Comparison of ENCODE assay signal across 9 cellular contexts in genomic region chr1:172588296-172589291, GRCh38.
A peak's percentile ranks its signal among the peaks of the same experiment; 100 is the strongest.
DNase-seq lines count a peak whose midpoint lies in the region; ATAC-seq, FAIRE-seq and TF ChIP-seq lines count a peak whose summit lies in the region.
"Had no signal": no experiment of that assay in that cellular context is flagged by ENCODE, and none has a peak within 500 bp of the region (broad histone marks: within the 10 kb centered on the region; RNA-seq: fewer than 3 reads in every experiment).

No MANE protein-coding gene starts in this region.

- no peak for FAIRE-seq in urothelium cell line (lab: Jason Lieb, UNC)

- CTCF ChIA-PET in HEK293T (lab: Yijun Ruan, JAX), result no interaction called here

- no peak for ATAC-seq in HG03520 (IDR thresholded peaks at IDR 0.05; ENCODE audit: unreplicated experiment)

- H3K27ac Mint-ChIP-seq in T-helper 2 cell treated with Interferon-gamma antibody and Interleukin-4, amounts not matched to agents 5 μg/mL and 100 μg/mL, for 36 hours, result peak overlapping the region; percentile 45

- no peak overlapping the region for H3K4me3 Mint-ChIP-seq in T-helper 2 cell treated with Interferon-gamma antibody and Interleukin-4, amounts not matched to agents 5 μg/mL and 100 μg/mL, for 36 hours

- peaks cover 14% of the 10 kb centered on the region for H3K4me1 Mint-ChIP-seq in T-helper 2 cell treated with Interferon-gamma antibody and Interleukin-4, amounts not matched to agents 5 μg/mL and 100 μg/mL, for 36 hours (ENCODE audit: low read depth)

- H3K27me3 Mint-ChIP-seq in T-helper 2 cell treated with Interferon-gamma antibody and Interleukin-4, amounts not matched to agents 5 μg/mL and 100 μg/mL, for 36 hours (ENCODE audit: low read depth), result no peaks in the 10 kb centered on the region

- peak; percentile 39 for DNase-seq in stimulated activated CD4-positive, alpha-beta T cell treated with anti-CD3 and anti-CD28 coated beads, Interleukin-15, amount 100 ng/mL, for 24 hours
- no peak for DNase-seq in stimulated activated CD4-positive, alpha-beta T cell treated with anti-CD3 and anti-CD28 coated beads, Interleukin-4, amount 100 ng/mL, for 1 hour
- DNase-seq in T-helper 2 cell treated with Interferon-gamma antibody and Interleukin-4, amounts not matched to agents 5 μg/mL and 100 μg/mL, for 36 hours (ENCODE audit: low spot score), result peak; percentile 34
- DNase-seq in fibroblast of peridontal ligament (ENCODE audit: extremely low read depth) (peak; percentile 79), urothelium cell line (ENCODE audit: low spot score) (peak; percentile 62), NCI-H2227 (lab: John Stamatoyannopoulos, UW; ENCODE audit: unreplicated experiment) (no peak), HEK293T (ENCODE audit: extremely low spot score) (no peak)
- DNase-seq: left cardiac atrium had no signal

- H3K9me3 Mint-ChIP-seq in T-helper 2 cell treated with Interferon-gamma antibody and Interleukin-4, amounts not matched to agents 5 μg/mL and 100 μg/mL, for 36 hours, result peaks cover 4% of the 10 kb centered on the region

- POLR2A ChIA-PET in HEK293T (lab: Yijun Ruan, JAX), result no interaction called here

- peaks cover 49% of the 10 kb centered on the region for H3K36me3 Mint-ChIP-seq in T-helper 2 cell treated with Interferon-gamma antibody and Interleukin-4, amounts not matched to agents 5 μg/mL and 100 μg/mL, for 36 hours (ENCODE audit: low read depth)

TF ChIP-seq in HEK293T, 16 proteins besides CTCF, POLR2A, EP300 and RAD21:
- TF ChIP-seq ARNT (IDR thresholded peaks at IDR 0.05) (no peak), HDGF (IDR thresholded peaks at IDR 0.05; ENCODE audit: borderline replicate concordance) (no peak), FOXA1 (IDR thresholded peaks at IDR 0.05) (no peak), TARDBP (IDR thresholded peaks at IDR 0.05) (no peak), FOXM1 (IDR thresholded peaks at IDR 0.05; ENCODE audit: borderline replicate concordance) (no peak), L3MBTL2 (conservative IDR thresholded peaks at IDR 0.05) (no peak), NFRKB (IDR thresholded peaks at IDR 0.05) (no peak), ELF4 (IDR thresholded peaks at IDR 0.05) (no peak), LEF1 (IDR thresholded peaks at IDR 0.05; ENCODE audit: borderline replicate concordance) (no peak), SUZ12 (IDR thresholded peaks at IDR 0.05) (no peak), CTBP1 (IDR thresholded peaks at IDR 0.05; ENCODE audit: borderline replicate concordance) (no peak), FOXK2 (IDR thresholded peaks at IDR 0.05) (no peak), SP1 (IDR thresholded peaks at IDR 0.05) (no peak), ZNF384 (IDR thresholded peaks at IDR 0.05) (no peak), BHLHE40 (IDR thresholded peaks at IDR 0.05; ENCODE audit: borderline replicate concordance) (no peak)
- TF ChIP-seq, protein P1, sequence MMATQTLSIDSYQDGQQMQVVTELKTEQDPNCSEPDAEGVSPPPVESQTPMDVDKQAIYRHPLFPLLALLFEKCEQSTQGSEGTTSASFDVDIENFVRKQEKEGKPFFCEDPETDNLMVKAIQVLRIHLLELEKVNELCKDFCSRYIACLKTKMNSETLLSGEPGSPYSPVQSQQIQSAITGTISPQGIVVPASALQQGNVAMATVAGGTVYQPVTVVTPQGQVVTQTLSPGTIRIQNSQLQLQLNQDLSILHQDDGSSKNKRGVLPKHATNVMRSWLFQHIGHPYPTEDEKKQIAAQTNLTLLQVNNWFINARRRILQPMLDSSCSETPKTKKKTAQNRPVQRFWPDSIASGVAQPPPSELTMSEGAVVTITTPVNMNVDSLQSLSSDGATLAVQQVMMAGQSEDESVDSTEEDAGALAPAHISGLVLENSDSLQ (IDR thresholded peaks at IDR 0.05), result no peak

Comparison
In these comparisons a context has a peak if more than half of its experiments do, and no peak if none do; other contexts are left out.
1. DNase-seq: peak in stimulated activated CD4-positive, alpha-beta T cell treated with anti-CD3 and anti-CD28 coated beads, Interleukin-15, amount 100 ng/mL, for 24 hours (single experiment), T-helper 2 cell treated with Interferon-gamma antibody and Interleukin-4, amounts not matched to agents 5 μg/mL and 100 μg/mL, for 36 hours (single experiment), fibroblast of peridontal ligament (single experiment) and urothelium cell line (single experiment); none in stimulated activated CD4-positive, alpha-beta T cell treated with anti-CD3 and anti-CD28 coated beads, Interleukin-4, amount 100 ng/mL, for 1 hour (single experiment), NCI-H2227 (single experiment) and HEK293T (single experiment).